In the genomic region with DNA sequence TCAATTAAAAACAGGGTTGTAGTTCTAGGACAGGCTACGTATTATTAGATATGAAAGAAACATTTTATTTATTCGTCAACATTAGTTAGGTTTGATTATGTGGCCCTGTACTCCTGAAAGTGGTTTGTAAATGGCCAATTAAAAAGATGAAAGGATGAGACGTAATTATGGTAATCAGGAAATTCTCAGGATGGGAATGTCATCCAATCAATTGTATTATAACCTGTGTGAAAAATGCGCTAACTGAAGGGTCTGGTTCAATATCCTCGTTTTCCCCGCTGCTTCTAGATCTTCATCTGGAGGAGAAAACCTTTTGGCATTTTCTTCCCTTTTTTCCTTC, we compare ENCODE assay signal across 8 cellular contexts. TPM values are rescaled to one million over a fixed set of nuclear protein-coding genes. Genes with fewer than 3 reads are reported as not detected.
DNase-seq lines count a peak whose midpoint lies in the region; ATAC-seq and TF ChIP-seq lines count a peak whose summit lies in the region.

No MANE protein-coding gene starts in this region.

- peak overlapping the region; percentile 99 for H3K4me3 Mint-ChIP-seq in activated CD4-positive, alpha-beta T cell treated with anti-CD3 and anti-CD28 coated beads, Interleukin-2, amount 10 ng/mL, durations not matched to agents 7 days and 5 days
- no peak overlapping the region for H3K4me3 Mint-ChIP-seq in dendritic cell treated with granulocyte-macrophage colony-stimulating factor and Interleukin-4, amounts not matched to agents 40 ng/mL and 50 ng/mL, for 4 days
- H3K4me3 Mint-ChIP-seq in osteocyte (ENCODE audit: unreplicated experiment), result peak overlapping the region; percentile 100

- H3K4me1 Mint-ChIP-seq in activated CD4-positive, alpha-beta T cell treated with anti-CD3 and anti-CD28 coated beads, Interleukin-2, amount 10 ng/mL, durations not matched to agents 7 days and 5 days, result peaks cover 51% of the 10 kb centered on the region
- H3K4me1 Mint-ChIP-seq in dendritic cell treated with granulocyte-macrophage colony-stimulating factor and Interleukin-4, amounts not matched to agents 40 ng/mL and 50 ng/mL, for 4 days (ENCODE audit: low read depth), result peaks cover 49% of the 10 kb centered on the region
- H3K4me1 Mint-ChIP-seq in osteocyte (ENCODE audit: unreplicated experiment), result peaks cover 39% of the 10 kb centered on the region

- POLR2A ChIA-PET in activated CD4-positive, alpha-beta T cell treated with anti-CD3 and anti-CD28 coated beads, Interleukin-2, amount 10 ng/mL, durations not matched to agents 7 days and 5 days (lab: Charles Lee), result no interaction called here

- DNase-seq in activated CD4-positive, alpha-beta T cell treated with anti-CD3 and anti-CD28 coated beads, Interleukin-2, amount 10 ng/mL, durations not matched to agents 7 days and 5 days, result no peak
- DNase-seq in activated CD4-positive, alpha-beta T cell treated with anti-CD3 and anti-CD28 coated beads for 48 hours, result no peak
- DNase-seq in NCI-H69 (lab: John Stamatoyannopoulos, UW), result peak; percentile 56
- DNase-seq in osteocyte (ENCODE audit: extremely low spot score, unreplicated experiment), result no peak
- DNase-seq in LoVo (ENCODE audit: low spot score), result no peak
- no peak for DNase-seq in NCI-H1048 (lab: John Stamatoyannopoulos, UW)

- H3K27me3 Mint-ChIP-seq in activated CD4-positive, alpha-beta T cell treated with anti-CD3 and anti-CD28 coated beads, Interleukin-2, amount 10 ng/mL, durations not matched to agents 7 days and 5 days, result peaks cover 2% of the 10 kb centered on the region
- peaks cover 6% of the 10 kb centered on the region for H3K27me3 Mint-ChIP-seq in dendritic cell treated with granulocyte-macrophage colony-stimulating factor and Interleukin-4, amounts not matched to agents 40 ng/mL and 50 ng/mL, for 4 days
- H3K27me3 Mint-ChIP-seq in osteocyte (ENCODE audit: unreplicated experiment), result no peaks in the 10 kb centered on the region

- H3K9me3 Mint-ChIP-seq in activated CD4-positive, alpha-beta T cell treated with anti-CD3 and anti-CD28 coated beads, Interleukin-2, amount 10 ng/mL, durations not matched to agents 7 days and 5 days, result no peaks in the 10 kb centered on the region
- no peaks in the 10 kb centered on the region for H3K9me3 Mint-ChIP-seq in dendritic cell treated with granulocyte-macrophage colony-stimulating factor and Interleukin-4, amounts not matched to agents 40 ng/mL and 50 ng/mL, for 4 days
- no peaks in the 10 kb centered on the region for H3K9me3 Mint-ChIP-seq in osteocyte (ENCODE audit: unreplicated experiment)

- H3K27ac Mint-ChIP-seq in activated CD4-positive, alpha-beta T cell treated with anti-CD3 and anti-CD28 coated beads, Interleukin-2, amount 10 ng/mL, durations not matched to agents 7 days and 5 days, result peak overlapping the region; percentile 98
- H3K27ac Mint-ChIP-seq in dendritic cell treated with granulocyte-macrophage colony-stimulating factor and Interleukin-4, amounts not matched to agents 40 ng/mL and 50 ng/mL, for 4 days, result peak overlapping the region; percentile 71
- H3K27ac Mint-ChIP-seq in osteocyte (ENCODE audit: unreplicated experiment), result no peak overlapping the region

- CTCF ChIA-PET in activated CD4-positive, alpha-beta T cell treated with anti-CD3 and anti-CD28 coated beads, Interleukin-2, amount 10 ng/mL, durations not matched to agents 7 days and 5 days (lab: Charles Lee), result interaction anchor here (0.7 kb wide), 1 partner anchor 60 kb away, joined by 3 read pairs; no protein-coding TSS in a partner anchor

- ATAC-seq in HG02870 (IDR thresholded peaks at IDR 0.05; ENCODE audit: unreplicated experiment), result no peak

- no peak for TF ChIP-seq CTCF in osteocyte (IDR thresholded peaks at IDR 0.05)

- intact Hi-C loops in dendritic cell treated with granulocyte-macrophage colony-stimulating factor and Interleukin-4, amounts not matched to agents 40 ng/mL and 50 ng/mL, for 4 days (cut with micrococcal nuclease), result loop anchor here (1.0 to 10.0 kb wide), 3 partner anchors 32 to 1542 kb away; a partner anchor contains a TSS

- peaks cover 43% of the 10 kb centered on the region for H3K36me3 Mint-ChIP-seq in activated CD4-positive, alpha-beta T cell treated with anti-CD3 and anti-CD28 coated beads, Interleukin-2, amount 10 ng/mL, durations not matched to agents 7 days and 5 days (ENCODE audit: low read depth)
- H3K36me3 Mint-ChIP-seq in dendritic cell treated with granulocyte-macrophage colony-stimulating factor and Interleukin-4, amounts not matched to agents 40 ng/mL and 50 ng/mL, for 4 days (ENCODE audit: low read depth), result peaks cover 48% of the 10 kb centered on the region
- peaks cover 38% of the 10 kb centered on the region for H3K36me3 Mint-ChIP-seq in osteocyte (ENCODE audit: unreplicated experiment)

RNA-seq across cellular contexts. Expression of a gene that starts 0.4 kb away (rescaled TPM):
- 1,000 to 10,000 TPM; 1,398 to 1,634 TPM for total RNA-seq in activated CD4-positive, alpha-beta T cell treated with anti-CD3 and anti-CD28 coated beads, Interleukin-2, amount 10 ng/mL, durations not matched to agents 7 days and 5 days
- 1,438 and 1,511 TPM in 2 replicates for total RNA-seq in osteocyte

RNA-seq across cellular contexts. Expression of a gene that starts 5.6 kb away (rescaled TPM):
- total RNA-seq in activated CD4-positive, alpha-beta T cell treated with anti-CD3 and anti-CD28 coated beads, Interleukin-2, amount 10 ng/mL, durations not matched to agents 7 days and 5 days, result 10 to 100 TPM; 27.3 to 34.7 TPM
- 42.4 and 47.8 TPM in 2 replicates for total RNA-seq in osteocyte

RNA-seq across cellular contexts. Expression of a gene that starts 32.2 kb away (rescaled TPM):
- total RNA-seq in activated CD4-positive, alpha-beta T cell treated with anti-CD3 and anti-CD28 coated beads, Interleukin-2, amount 10 ng/mL, durations not matched to agents 7 days and 5 days, result 10 to 100 TPM; 60.5 to 66.3 TPM
- 84.6 and 85.6 TPM in 2 replicates for total RNA-seq in osteocyte
